ENCODE assay signal across 8 cellular contexts in the genomic region with DNA sequence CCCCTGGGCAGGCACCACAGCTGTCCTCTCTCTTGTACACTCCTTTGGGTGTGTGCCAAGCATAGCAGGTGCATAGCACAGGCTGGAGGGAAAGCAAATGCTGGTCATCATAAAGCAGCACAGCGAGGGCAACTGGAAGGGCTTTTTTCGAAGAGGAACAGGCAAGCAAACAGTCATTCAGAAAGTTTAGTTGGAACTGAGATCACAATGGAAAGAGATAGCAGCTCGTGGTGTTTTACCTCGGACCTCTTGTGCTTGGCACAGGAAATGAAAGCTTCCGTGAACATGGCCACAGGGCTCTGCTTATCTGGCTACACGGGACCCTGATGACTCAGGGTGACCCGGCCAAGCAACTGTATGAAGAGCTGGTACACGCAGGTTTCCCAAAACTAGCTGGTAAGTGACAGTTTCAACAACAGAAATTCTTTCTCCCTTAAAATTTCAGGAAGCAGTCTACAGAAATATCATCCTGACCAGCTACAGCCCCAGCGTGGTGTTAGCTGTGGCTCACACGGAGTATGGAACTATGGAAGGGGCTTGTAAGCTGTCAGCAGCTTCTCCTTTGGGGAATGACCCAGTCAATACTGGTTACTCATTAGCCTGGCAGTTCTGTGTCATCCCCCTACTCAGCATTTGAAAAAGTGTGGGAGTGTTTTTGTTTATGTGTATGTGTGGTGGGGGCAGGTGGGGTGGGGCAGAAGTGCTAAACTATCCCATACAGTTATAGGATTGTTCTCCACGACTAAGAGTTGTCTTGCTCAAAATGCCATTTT. TPM values are rescaled to one million over a fixed set of nuclear protein-coding genes. Genes with fewer than 3 reads are reported as not detected.
A peak's percentile ranks its signal among the peaks of the same experiment; 100 is the strongest.
DNase-seq lines count a peak whose midpoint lies in the region; ATAC-seq and TF ChIP-seq lines count a peak whose summit lies in the region.

No MANE protein-coding gene starts in this region.

- no peak overlapping the region for H3K27ac ChIP-seq in GM23338 (ENCODE audit: low read depth)

- H3K4me3 ChIP-seq in GM23338: no peak overlapping the region

- H3K4me3 Mint-ChIP-seq in GM23338 (no peak overlapping the region), nephron progenitor cell (no peak overlapping the region)
- peak overlapping the region; percentile 84 for H3K4me3 Mint-ChIP-seq in T-helper 2 cell treated with Interferon-gamma antibody and Interleukin-4, amounts not matched to agents 5 μg/mL and 100 μg/mL, for 36 hours

- DNase-seq in GM23338 (ENCODE audit: low spot score): no peak
- DNase-seq in LHCN-M2 (ENCODE audit: low read depth): peak; percentile 84
- peak; percentile 86 for DNase-seq in T-helper 2 cell treated with Interferon-gamma antibody and Interleukin-4, amounts not matched to agents 5 μg/mL and 100 μg/mL, for 36 hours (ENCODE audit: low spot score)
- DNase-seq in cerebellar cortex (ENCODE audit: low spot score): peak; percentile 45
- no peak for DNase-seq in nephron progenitor cell
- no peak for DNase-seq in NCI-H2227 (lab: John Stamatoyannopoulos, UW; ENCODE audit: unreplicated experiment)
- no peak for DNase-seq in T-helper 9 cell

- no peak overlapping the region for H3K4me2 ChIP-seq in GM23338

- H3K36me3 Mint-ChIP-seq in GM23338 (ENCODE audit: low read depth) (no peaks in the 10 kb centered on the region; the same call in 2 of the 3 replicates), nephron progenitor cell (ENCODE audit: low read depth) (peaks cover 13% of the 10 kb centered on the region)
- peaks cover 13% of the 10 kb centered on the region for H3K36me3 Mint-ChIP-seq in T-helper 2 cell treated with Interferon-gamma antibody and Interleukin-4, amounts not matched to agents 5 μg/mL and 100 μg/mL, for 36 hours (ENCODE audit: low read depth)

- no peak overlapping the region for H2AFZ ChIP-seq in GM23338

- H4K20me1 ChIP-seq in GM23338 (replicated peaks; ENCODE audit: insufficient read depth): no peaks in the 10 kb centered on the region

- no peaks in the 10 kb centered on the region for H3F3A ChIP-seq in GM23338 (replicated peaks; ENCODE audit: low read depth)

- TF ChIP-seq CTCF in GM23338 (conservative IDR thresholded peaks at IDR 0.05; ENCODE audit: low read depth in 2 of 2) (no peak), nephron progenitor cell (IDR thresholded peaks at IDR 0.05) (no peak)

- H3K27me3 Mint-ChIP-seq in GM23338 (ENCODE audit: insufficient read depth, low read depth, poor library complexity) (no peaks in the 10 kb centered on the region), nephron progenitor cell (ENCODE audit: low read depth, poor library complexity) (peaks cover 7% of the 10 kb centered on the region)
- no peaks in the 10 kb centered on the region for H3K27me3 Mint-ChIP-seq in T-helper 2 cell treated with Interferon-gamma antibody and Interleukin-4, amounts not matched to agents 5 μg/mL and 100 μg/mL, for 36 hours (ENCODE audit: low read depth)

- peaks cover 7% of the 10 kb centered on the region; the same call in 1 of the 2 replicates for H3K9me2 ChIP-seq in GM23338 (ENCODE audit: insufficient read depth)

- no peaks in the 10 kb centered on the region for H3K27me3 ChIP-seq in GM23338 (ENCODE audit: insufficient read depth)

- no peaks in the 10 kb centered on the region for H3K36me3 ChIP-seq in GM23338 (ENCODE audit: insufficient read depth)

- peaks cover 20% of the 10 kb centered on the region for H3K4me1 Mint-ChIP-seq in GM23338
- H3K4me1 Mint-ChIP-seq in T-helper 2 cell treated with Interferon-gamma antibody and Interleukin-4, amounts not matched to agents 5 μg/mL and 100 μg/mL, for 36 hours (ENCODE audit: low read depth): peaks cover 39% of the 10 kb centered on the region
- H3K4me1 Mint-ChIP-seq in nephron progenitor cell: peaks cover 17% of the 10 kb centered on the region

- no peaks in the 10 kb centered on the region for H3K79me2 ChIP-seq in GM23338 (replicated peaks; ENCODE audit: insufficient read depth)

- no peaks in the 10 kb centered on the region for H3K4me1 ChIP-seq in GM23338 (ENCODE audit: insufficient read depth)

- peak; percentile 46 for TF ChIP-seq POLR2A in GM15510 (IDR thresholded peaks at IDR 0.05; ENCODE audit: borderline replicate concordance, extremely low read depth, insufficient read length)

- H3K9me3 Mint-ChIP-seq in GM23338 (no peaks in the 10 kb centered on the region), nephron progenitor cell (no peaks in the 10 kb centered on the region)
- no peaks in the 10 kb centered on the region for H3K9me3 Mint-ChIP-seq in T-helper 2 cell treated with Interferon-gamma antibody and Interleukin-4, amounts not matched to agents 5 μg/mL and 100 μg/mL, for 36 hours

- peak; percentile 69 for ATAC-seq in GM23338

- H3K27ac Mint-ChIP-seq in GM23338: no peak overlapping the region
- peak overlapping the region; percentile 94 for H3K27ac Mint-ChIP-seq in T-helper 2 cell treated with Interferon-gamma antibody and Interleukin-4, amounts not matched to agents 5 μg/mL and 100 μg/mL, for 36 hours
- H3K27ac Mint-ChIP-seq in nephron progenitor cell: peak overlapping the region; percentile 30

TF ChIP-seq in GM23338, 12 proteins besides CTCF, POLR2A, EP300 and RAD21 (continues in another document):
- no peak for TF ChIP-seq ZNF331 (CRISPR knock-in tag; IDR thresholded peaks at IDR 0.05; ENCODE audit: low read depth)
- TF ChIP-seq, protein P1, sequence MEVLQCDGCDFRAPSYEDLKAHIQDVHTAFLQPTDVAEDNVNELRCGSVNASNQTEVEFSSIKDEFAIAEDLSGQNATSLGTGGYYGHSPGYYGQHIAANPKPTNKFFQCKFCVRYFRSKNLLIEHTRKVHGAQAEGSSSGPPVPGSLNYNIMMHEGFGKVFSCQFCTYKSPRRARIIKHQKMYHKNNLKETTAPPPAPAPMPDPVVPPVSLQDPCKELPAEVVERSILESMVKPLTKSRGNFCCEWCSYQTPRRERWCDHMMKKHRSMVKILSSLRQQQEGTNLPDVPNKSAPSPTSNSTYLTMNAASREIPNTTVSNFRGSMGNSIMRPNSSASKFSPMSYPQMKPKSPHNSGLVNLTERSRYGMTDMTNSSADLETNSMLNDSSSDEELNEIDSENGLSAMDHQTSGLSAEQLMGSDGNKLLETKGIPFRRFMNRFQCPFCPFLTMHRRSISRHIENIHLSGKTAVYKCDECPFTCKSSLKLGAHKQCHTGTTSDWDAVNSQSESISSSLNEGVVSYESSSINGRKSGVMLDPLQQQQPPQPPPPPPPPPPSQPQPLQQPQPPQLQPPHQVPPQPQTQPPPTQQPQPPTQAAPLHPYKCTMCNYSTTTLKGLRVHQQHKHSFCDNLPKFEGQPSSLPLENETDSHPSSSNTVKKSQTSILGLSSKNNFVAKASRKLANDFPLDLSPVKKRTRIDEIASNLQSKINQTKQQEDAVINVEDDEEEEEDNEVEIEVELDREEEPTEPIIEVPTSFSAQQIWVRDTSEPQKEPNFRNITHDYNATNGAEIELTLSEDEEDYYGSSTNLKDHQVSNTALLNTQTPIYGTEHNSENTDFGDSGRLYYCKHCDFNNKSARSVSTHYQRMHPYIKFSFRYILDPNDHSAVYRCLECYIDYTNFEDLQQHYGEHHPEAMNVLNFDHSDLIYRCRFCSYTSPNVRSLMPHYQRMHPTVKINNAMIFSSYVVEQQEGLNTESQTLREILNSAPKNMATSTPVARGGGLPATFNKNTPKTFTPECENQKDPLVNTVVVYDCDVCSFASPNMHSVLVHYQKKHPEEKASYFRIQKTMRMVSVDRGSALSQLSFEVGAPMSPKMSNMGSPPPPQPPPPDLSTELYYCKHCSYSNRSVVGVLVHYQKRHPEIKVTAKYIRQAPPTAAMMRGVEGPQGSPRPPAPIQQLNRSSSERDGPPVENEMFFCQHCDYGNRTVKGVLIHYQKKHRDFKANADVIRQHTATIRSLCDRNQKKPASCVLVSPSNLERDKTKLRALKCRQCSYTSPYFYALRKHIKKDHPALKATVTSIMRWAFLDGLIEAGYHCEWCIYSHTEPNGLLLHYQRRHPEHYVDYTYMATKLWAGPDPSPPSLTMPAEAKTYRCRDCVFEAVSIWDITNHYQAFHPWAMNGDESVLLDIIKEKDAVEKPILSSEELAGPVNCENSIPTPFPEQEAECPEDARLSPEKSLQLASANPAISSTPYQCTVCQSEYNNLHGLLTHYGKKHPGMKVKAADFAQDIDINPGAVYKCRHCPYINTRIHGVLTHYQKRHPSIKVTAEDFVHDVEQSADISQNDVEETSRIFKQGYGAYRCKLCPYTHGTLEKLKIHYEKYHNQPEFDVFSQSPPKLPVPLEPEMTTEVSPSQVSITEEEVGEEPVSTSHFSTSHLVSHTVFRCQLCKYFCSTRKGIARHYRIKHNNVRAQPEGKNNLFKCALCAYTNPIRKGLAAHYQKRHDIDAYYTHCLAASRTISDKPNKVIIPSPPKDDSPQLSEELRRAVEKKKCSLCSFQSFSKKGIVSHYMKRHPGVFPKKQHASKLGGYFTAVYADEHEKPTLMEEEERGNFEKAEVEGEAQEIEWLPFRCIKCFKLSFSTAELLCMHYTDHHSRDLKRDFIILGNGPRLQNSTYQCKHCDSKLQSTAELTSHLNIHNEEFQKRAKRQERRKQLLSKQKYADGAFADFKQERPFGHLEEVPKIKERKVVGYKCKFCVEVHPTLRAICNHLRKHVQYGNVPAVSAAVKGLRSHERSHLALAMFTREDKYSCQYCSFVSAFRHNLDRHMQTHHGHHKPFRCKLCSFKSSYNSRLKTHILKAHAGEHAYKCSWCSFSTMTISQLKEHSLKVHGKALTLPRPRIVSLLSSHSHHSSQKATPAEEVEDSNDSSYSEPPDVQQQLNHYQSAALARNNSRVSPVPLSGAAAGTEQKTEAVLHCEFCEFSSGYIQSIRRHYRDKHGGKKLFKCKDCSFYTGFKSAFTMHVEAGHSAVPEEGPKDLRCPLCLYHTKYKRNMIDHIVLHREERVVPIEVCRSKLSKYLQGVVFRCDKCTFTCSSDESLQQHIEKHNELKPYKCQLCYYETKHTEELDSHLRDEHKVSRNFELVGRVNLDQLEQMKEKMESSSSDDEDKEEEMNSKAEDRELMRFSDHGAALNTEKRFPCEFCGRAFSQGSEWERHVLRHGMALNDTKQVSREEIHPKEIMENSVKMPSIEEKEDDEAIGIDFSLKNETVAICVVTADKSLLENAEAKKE (CRISPR knock-in tag; IDR thresholded peaks at IDR 0.05): no peak

RNA-seq across cellular contexts. Expression of a gene that starts 48.1 kb away (rescaled TPM):
- 25.2 and 25.9 TPM in 2 replicates for total RNA-seq in GM23338 (2014; rRNA removed; shearing (Covaris generic))
- 12.9 and 16.2 TPM in 2 replicates for polyA plus RNA-seq in GM23338 (2016; fragmentation: Nextera tagmentation; extraction: Ambion mirVana)
- 19.7 and 22.4 TPM in 2 replicates for total RNA-seq in LHCN-M2 (2014; rRNA removed)
- 3.6 TPM for polyA plus RNA-seq in LHCN-M2 (2012)

RNA-seq across cellular contexts. Expression of a gene that starts 57.9 kb away (rescaled TPM):
- 0.73 TPM in 1 of 2 replicates, not detected in the other for total RNA-seq in GM23338 (2014; rRNA removed; shearing (Covaris generic))
- polyA plus RNA-seq in GM23338 (2016; fragmentation: Nextera tagmentation; extraction: Ambion mirVana): 0.28 and 0.40 TPM in 2 replicates
- 0.06 and 0.17 TPM in 2 replicates for total RNA-seq in LHCN-M2 (2014; rRNA removed)
- polyA plus RNA-seq in LHCN-M2 (2012): 0.05 TPM

Comparison
In these comparisons a context has a peak if more than half of its experiments do, and no peak if none do; other contexts are left out.
1. DNase-seq: peak in LHCN-M2 (single experiment), T-helper 2 cell treated with Interferon-gamma antibody and Interleukin-4, amounts not matched to agents 5 μg/mL and 100 μg/mL, for 36 hours (single experiment) and cerebellar cortex (single experiment); none in GM23338 (single experiment), nephron progenitor cell (single experiment), NCI-H2227 (single experiment) and T-helper 9 cell (single experiment).